19 cellular contexts compared by ENCODE assay signal in genomic region chr19:21127898-21128297, GRCh38. TPM values are rescaled to one million over a fixed set of nuclear protein-coding genes. Genes with fewer than 3 reads are reported as not detected.
DNase-seq lines count a peak whose midpoint lies in the region; ATAC-seq, FAIRE-seq and TF ChIP-seq lines count a peak whose summit lies in the region.
"Had no signal": no experiment of that assay in that cellular context is flagged by ENCODE, and none has a peak within 500 bp of the region (broad histone marks: within the 10 kb centered on the region; RNA-seq: fewer than 3 reads in every experiment).

No MANE protein-coding gene starts in this region.

- ATAC-seq in SK-N-SH treated with all-trans-retinoic acid at 6 μM for 48 hours (no peak), HG03139 (IDR thresholded peaks at IDR 0.05; ENCODE audit: unreplicated experiment) (no peak)

- no peaks in the 10 kb centered on the region for H3K9me3 ChIP-seq in kidney (ENCODE audit: control insufficient read depth in 1 of 2, low read length in 2 of 2)
- H3K9me3 ChIP-seq: HAP-1 had no signal

- no peak for FAIRE-seq in kidney (lab: Jason Lieb, UNC)
- FAIRE-seq: GM12892, GM19239, H1, HTR-8/SVneo had no signal

- H3K4me1 Mint-ChIP-seq in activated CD4-positive, alpha-beta T cell treated with anti-CD3 and anti-CD28 coated beads, Interleukin-2, amount 10 ng/mL, durations not matched to agents 24 days and 14 days, result no peaks in the 10 kb centered on the region
- H3K4me1 Mint-ChIP-seq in progenitor cell of endocrine pancreas (ENCODE audit: low read depth), result peaks cover 34% of the 10 kb centered on the region
- H3K4me1 Mint-ChIP-seq: CD8-positive, alpha-beta memory T cell had no signal

- no peak overlapping the region for H3K4me3 ChIP-seq in fibroblast of villous mesenchyme (ENCODE audit: low read depth, low read length)
- no peak overlapping the region for H3K4me3 ChIP-seq in kidney (ENCODE audit: low read length in 2 of 2)
- H3K4me3 ChIP-seq: BLaER1, HAP-1 had no signal

- TF ChIP-seq CTCF in fibroblast of villous mesenchyme (IDR thresholded peaks at IDR 0.05; ENCODE audit: insufficient read depth, low read depth, low read length) (no peak), progenitor cell of endocrine pancreas (IDR thresholded peaks at IDR 0.05; ENCODE audit: unreplicated experiment) (no peak), kidney (IDR thresholded peaks at IDR 0.05; ENCODE audit: borderline replicate concordance, extremely low read depth, insufficient read depth) (no peak)

- no peak overlapping the region for H3K27ac ChIP-seq in kidney (ENCODE audit: low read depth in 2 of 2, low read length in 2 of 2)
- H3K27ac ChIP-seq: 22Rv1, BLaER1 had no signal

- H3K9me3 Mint-ChIP-seq in activated CD4-positive, alpha-beta T cell treated with anti-CD3 and anti-CD28 coated beads, Interleukin-2, amount 10 ng/mL, durations not matched to agents 24 days and 14 days, result peaks cover 19% of the 10 kb centered on the region
- peaks cover 18% of the 10 kb centered on the region for H3K9me3 Mint-ChIP-seq in progenitor cell of endocrine pancreas (ENCODE audit: low read depth)

- no peaks in the 10 kb centered on the region for H3K4me1 ChIP-seq in kidney (ENCODE audit: control insufficient read depth in 1 of 2, insufficient read depth in 1 of 2, low read depth in 1 of 2, low read length in 2 of 2)
- H3K4me1 ChIP-seq: BLaER1, Caco-2, HAP-1 had no signal

- peak; percentile 18 for DNase-seq in activated CD4-positive, alpha-beta T cell treated with anti-CD3 and anti-CD28 coated beads, Interleukin-2, amount 10 ng/mL, durations not matched to agents 24 days and 14 days
- no peak for DNase-seq in activated CD4-positive, alpha-beta T cell treated with anti-CD3 and anti-CD28 coated beads, Interleukin-2, amount 50 U/mL, for 4 hours
- DNase-seq in fibroblast of villous mesenchyme (ENCODE audit: low read depth), result peak; percentile 55
- no peak for DNase-seq in progenitor cell of endocrine pancreas (ENCODE audit: low spot score, unreplicated experiment)
- no peak for DNase-seq in NCI-H187 treated with DMSO at 0.1 percent for 48 hours (lab: John Stamatoyannopoulos, UW)
- DNase-seq in kidney, result no peak
- DNase-seq: Caco-2; CD8-positive, alpha-beta memory T cell; DND-41; GDM1 had no signal

- no peak overlapping the region for H3K27ac Mint-ChIP-seq in activated CD4-positive, alpha-beta T cell treated with anti-CD3 and anti-CD28 coated beads, Interleukin-2, amount 10 ng/mL, durations not matched to agents 24 days and 14 days
- H3K27ac Mint-ChIP-seq in progenitor cell of endocrine pancreas, result peak overlapping the region; percentile 82
- H3K27ac Mint-ChIP-seq: CD8-positive, alpha-beta memory T cell had no signal

- peaks cover 9% of the 10 kb centered on the region for H3K36me3 Mint-ChIP-seq in activated CD4-positive, alpha-beta T cell treated with anti-CD3 and anti-CD28 coated beads, Interleukin-2, amount 10 ng/mL, durations not matched to agents 24 days and 14 days (ENCODE audit: low read depth)
- H3K36me3 Mint-ChIP-seq in progenitor cell of endocrine pancreas (ENCODE audit: insufficient read depth), result peaks cover 18% of the 10 kb centered on the region

- H3K36me3 ChIP-seq in kidney (ENCODE audit: control insufficient read depth in 1 of 2, insufficient read depth in 2 of 2, low read length in 2 of 2), result no peaks in the 10 kb centered on the region
- H3K36me3 ChIP-seq: HAP-1 had no signal

- no peaks in the 10 kb centered on the region for H3K27me3 Mint-ChIP-seq in activated CD4-positive, alpha-beta T cell treated with anti-CD3 and anti-CD28 coated beads, Interleukin-2, amount 10 ng/mL, durations not matched to agents 24 days and 14 days
- no peaks in the 10 kb centered on the region for H3K27me3 Mint-ChIP-seq in progenitor cell of endocrine pancreas

- intact Hi-C loops in activated CD4-positive, alpha-beta T cell treated with anti-CD3 and anti-CD28 coated beads, Interleukin-2, amount 10 ng/mL, durations not matched to agents 24 days and 14 days (cut with micrococcal nuclease), result no loop called here
- intact Hi-C loops in kidney (cut with DNase I), result no loop called here

- no peak overlapping the region for H3K4me3 Mint-ChIP-seq in activated CD4-positive, alpha-beta T cell treated with anti-CD3 and anti-CD28 coated beads, Interleukin-2, amount 10 ng/mL, durations not matched to agents 24 days and 14 days
- H3K4me3 Mint-ChIP-seq in progenitor cell of endocrine pancreas (ENCODE audit: low read depth), result no peak overlapping the region
- H3K4me3 Mint-ChIP-seq: CD8-positive, alpha-beta memory T cell had no signal

- no peak overlapping the region for H3K9ac ChIP-seq in kidney (ENCODE audit: low read length in 2 of 2)
- H3K9ac ChIP-seq: BLaER1 had no signal

TF ChIP-seq in SK-N-SH treated with all-trans-retinoic acid at 6 μM for 48 hours, 23 proteins besides CTCF, POLR2A, EP300 and RAD21:
- TF ChIP-seq OSR1 (CRISPR knock-in tag; IDR thresholded peaks at IDR 0.05), result no peak
- TF ChIP-seq ARNTL (CRISPR knock-in tag; IDR thresholded peaks at IDR 0.05; ENCODE audit: borderline replicate concordance, low read depth), result no peak
- no peak for TF ChIP-seq POU6F1 (CRISPR knock-in tag; IDR thresholded peaks at IDR 0.05; ENCODE audit: borderline replicate concordance, low read depth)
- no peak for TF ChIP-seq TCF4 (CRISPR knock-in tag; IDR thresholded peaks at IDR 0.05; ENCODE audit: borderline replicate concordance)
- TF ChIP-seq ZNF8 (CRISPR knock-in tag; IDR thresholded peaks at IDR 0.05), result no peak
- no peak for TF ChIP-seq SNAI2 (CRISPR knock-in tag; IDR thresholded peaks at IDR 0.05)
- TF ChIP-seq CSDC2 (CRISPR knock-in tag; IDR thresholded peaks at IDR 0.05), result no peak
- no peak for TF ChIP-seq ZFP30 (CRISPR knock-in tag; IDR thresholded peaks at IDR 0.05)
- no peak for TF ChIP-seq ZFP3 (CRISPR knock-in tag; IDR thresholded peaks at IDR 0.05)
- TF ChIP-seq ESRRG (CRISPR knock-in tag; IDR thresholded peaks at IDR 0.05), result no peak
- TF ChIP-seq TOX (CRISPR knock-in tag; IDR thresholded peaks at IDR 0.05; ENCODE audit: borderline replicate concordance), result no peak
- no peak for TF ChIP-seq GLIS3 (CRISPR knock-in tag; IDR thresholded peaks at IDR 0.05)
- TF ChIP-seq, protein P1, sequence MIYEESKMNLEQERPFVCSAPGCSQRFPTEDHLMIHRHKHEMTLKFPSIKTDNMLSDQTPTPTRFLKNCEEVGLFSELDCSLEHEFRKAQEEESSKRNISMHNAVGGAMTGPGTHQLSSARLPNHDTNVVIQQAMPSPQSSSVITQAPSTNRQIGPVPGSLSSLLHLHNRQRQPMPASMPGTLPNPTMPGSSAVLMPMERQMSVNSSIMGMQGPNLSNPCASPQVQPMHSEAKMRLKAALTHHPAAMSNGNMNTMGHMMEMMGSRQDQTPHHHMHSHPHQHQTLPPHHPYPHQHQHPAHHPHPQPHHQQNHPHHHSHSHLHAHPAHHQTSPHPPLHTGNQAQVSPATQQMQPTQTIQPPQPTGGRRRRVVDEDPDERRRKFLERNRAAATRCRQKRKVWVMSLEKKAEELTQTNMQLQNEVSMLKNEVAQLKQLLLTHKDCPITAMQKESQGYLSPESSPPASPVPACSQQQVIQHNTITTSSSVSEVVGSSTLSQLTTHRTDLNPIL (CRISPR knock-in tag; IDR thresholded peaks at IDR 0.05; ENCODE audit: low read depth), result no peak
- no peak for TF ChIP-seq ZNF565 (CRISPR knock-in tag; conservative IDR thresholded peaks at IDR 0.05; ENCODE audit: low read depth)

RNA-seq across cellular contexts. Expression of gene ZNF431, which starts 13.9 kb away (rescaled TPM):
- 14.2 and 14.8 TPM in 2 replicates for total RNA-seq in activated CD4-positive, alpha-beta T cell treated with anti-CD3 and anti-CD28 coated beads, Interleukin-2, amount 10 ng/mL, durations not matched to agents 24 days and 14 days
- total RNA-seq in fibroblast of villous mesenchyme, result 7.1 and 9.9 TPM in 2 replicates
- total RNA-seq in progenitor cell of endocrine pancreas, result 55.4 and 60.0 TPM in 2 replicates
- total RNA-seq in kidney, result 17.2 TPM
- polyA plus RNA-seq in kidney (ENCODE audit: insufficient read depth, low read depth, low replicate concordance), result 4.2 TPM

RNA-seq across cellular contexts. Expression of gene ZNF714, which starts 45.9 kb away (rescaled TPM):
- 18.8 and 20.4 TPM in 2 replicates for total RNA-seq in activated CD4-positive, alpha-beta T cell treated with anti-CD3 and anti-CD28 coated beads, Interleukin-2, amount 10 ng/mL, durations not matched to agents 24 days and 14 days
- total RNA-seq in fibroblast of villous mesenchyme (8.4 and 13.8 TPM in 2 replicates), progenitor cell of endocrine pancreas (51.5 and 55.5 TPM in 2 replicates), kidney (8.8 TPM)
- 2.0 TPM for polyA plus RNA-seq in kidney (ENCODE audit: insufficient read depth, low read depth, low replicate concordance)

Comparison
In these comparisons a context has a peak if more than half of its experiments do, and no peak if none do; other contexts are left out.
1. DNase-seq: peak in activated CD4-positive, alpha-beta T cell treated with anti-CD3 and anti-CD28 coated beads, Interleukin-2, amount 10 ng/mL, durations not matched to agents 24 days and 14 days (single experiment) and fibroblast of villous mesenchyme (single experiment); none in activated CD4-positive, alpha-beta T cell treated with anti-CD3 and anti-CD28 coated beads, Interleukin-2, amount 50 U/mL, for 4 hours (0 of 2), progenitor cell of endocrine pancreas (single experiment), NCI-H187 treated with DMSO at 0.1 percent for 48 hours (single experiment) and kidney (single experiment).